ENCODE assay signal across 6 cellular contexts in genomic region chr17:75869282-75870141, GRCh38. TPM values are rescaled to one million over a fixed set of nuclear protein-coding genes. Genes with fewer than 3 reads are reported as not detected.
DNase-seq lines count a peak whose midpoint lies in the region; ATAC-seq and TF ChIP-seq lines count a peak whose summit lies in the region.

No MANE protein-coding gene starts in this region.

- ATAC-seq in HG03520 (IDR thresholded peaks at IDR 0.05; ENCODE audit: unreplicated experiment) = no peak
- no peak for ATAC-seq in GM21367 (IDR thresholded peaks at IDR 0.05; ENCODE audit: unreplicated experiment)

- H3K27ac ChIP-seq in breast epithelium (peak overlapping the region; percentile 95 to 96), muscle layer of colon (ENCODE audit: low read depth, low read length) (peak overlapping the region; percentile 78)

- TF ChIP-seq CTCF in breast epithelium (IDR thresholded peaks at IDR 0.05) = no peak

- H3K4me3 ChIP-seq in breast epithelium = peak overlapping the region; percentile 29 to 52 (median 35)
- peak overlapping the region in 1 of 2 donors; percentile 44 for H3K4me3 ChIP-seq in muscle layer of colon (ENCODE audit: low read depth in 1 of 2, low read length in 2 of 2)

- DNase-seq in COR-L47 (lab: John Stamatoyannopoulos, UW) = peak; percentile 22
- peak in 1 of 2 donors; percentile 61 for DNase-seq in breast epithelium (ENCODE audit: low spot score in 2 of 2)
- DNase-seq in islet precursor cell = no peak

- peak overlapping the region; percentile 29 for H3K9ac ChIP-seq in muscle layer of colon (ENCODE audit: low read length)

- H3K27me3 ChIP-seq in breast epithelium (no peaks in the 10 kb centered on the region), muscle layer of colon (ENCODE audit: control insufficient read depth in 1 of 2, insufficient read depth in 2 of 2, low read length in 2 of 2) (no peaks in the 10 kb centered on the region)

- TF ChIP-seq POLR2A in breast epithelium (IDR thresholded peaks at IDR 0.05) = no peak

- H3K4me1 ChIP-seq in breast epithelium (peaks cover 13 to 19% of the 10 kb centered on the region in 2 donors), muscle layer of colon (ENCODE audit: insufficient read depth, low read length) (peaks cover 46% of the 10 kb centered on the region)

- H3K9me3 ChIP-seq in breast epithelium = no peaks in the 10 kb centered on the region
- no peaks in the 10 kb centered on the region for H3K9me3 ChIP-seq in muscle layer of colon (ENCODE audit: low read length)

- no peaks in the 10 kb centered on the region for H3K36me3 ChIP-seq in breast epithelium
- peaks cover 10% of the 10 kb centered on the region for H3K36me3 ChIP-seq in muscle layer of colon (ENCODE audit: insufficient read depth, low read length)

- intact Hi-C loops in breast epithelium (cut with DNase I; ENCODE audit: low total_unique reads) = no loop called here

RNA-seq across cellular contexts. Expression of gene TRIM47, which starts 8.9 kb away (rescaled TPM):
- total RNA-seq in breast epithelium = 10 to 100 TPM; 15.4 to 26.1 (median 23.3) TPM

RNA-seq across cellular contexts. Expression of gene WBP2, which starts 14.4 kb away (rescaled TPM):
- 10 to 100 TPM; 44.9 to 63.2 (median 62.9) TPM for total RNA-seq in breast epithelium

RNA-seq across cellular contexts. Expression of gene UNC13D, which starts 25.3 kb away (rescaled TPM):
- total RNA-seq in breast epithelium = 10 to 100 TPM in 1 of 3 donors, 1 to 10 TPM in 2; 5.6 to 15.5 (median 8.5) TPM

RNA-seq across cellular contexts. Expression of gene TRIM65, which starts 27.2 kb away (rescaled TPM):
- total RNA-seq in breast epithelium = 10 to 100 TPM; 16.7 to 28.8 (median 23.3) TPM

RNA-seq across cellular contexts. Expression of gene MRPL38, which starts 35.2 kb away (rescaled TPM):
- 10 to 100 TPM; 29.4 to 39.0 (median 36.6) TPM for total RNA-seq in breast epithelium
